ENCODE assay signal across 20 cellular contexts in the genomic region with DNA sequence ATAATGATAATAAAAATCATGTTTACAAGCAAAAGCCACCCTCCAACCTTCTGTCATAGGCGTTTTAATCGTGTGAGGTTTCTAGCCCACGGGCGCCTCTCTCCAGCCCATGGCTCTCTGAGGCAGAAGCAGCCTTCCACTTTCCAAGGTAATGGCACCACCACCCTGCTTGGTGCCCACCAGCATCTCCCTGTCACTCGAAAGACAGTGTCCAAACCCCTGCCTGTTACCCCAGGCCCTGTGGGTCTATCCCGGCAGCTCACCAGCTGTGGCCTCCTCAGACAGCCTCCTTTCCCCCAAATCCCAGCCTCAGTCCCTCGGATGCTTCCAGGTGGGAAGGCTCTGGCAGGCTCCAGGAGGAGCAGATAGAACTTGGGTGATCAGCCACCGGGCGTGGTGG.
A peak's percentile ranks its signal among the peaks of the same experiment; 100 is the strongest.
DNase-seq lines count a peak whose midpoint lies in the region; FAIRE-seq and TF ChIP-seq lines count a peak whose summit lies in the region.
"Had no signal": no experiment of that assay in that cellular context is flagged by ENCODE, and none has a peak within 500 bp of the region (broad histone marks: within the 10 kb centered on the region; RNA-seq: fewer than 3 reads in every experiment).

No MANE protein-coding gene starts in this region.

- H3K4me1 ChIP-seq in endodermal cell (ENCODE audit: control insufficient read depth, insufficient read depth, low read length), result no peaks in the 10 kb centered on the region
- no peaks in the 10 kb centered on the region for H3K4me1 ChIP-seq in osteoblast (ENCODE audit: insufficient read depth, low read length)

- TF ChIP-seq CTCF in endodermal cell (conservative IDR thresholded peaks at IDR 0.05) (no peak), osteoblast (IDR thresholded peaks at IDR 0.05; ENCODE audit: extremely low read depth, low read depth, low read length) (no peak)

- H3K27me3 Mint-ChIP-seq in endodermal cell (ENCODE audit: insufficient read depth), result peaks cover 68% of the 10 kb centered on the region

- H3K4me2 ChIP-seq in osteoblast (ENCODE audit: insufficient read depth, low read length), result no peak overlapping the region
- H3K4me2 ChIP-seq: BLaER1, GM23338 had no signal

- H3K27ac Mint-ChIP-seq in endodermal cell, result no peak overlapping the region
- H3K27ac Mint-ChIP-seq: CD8-positive, alpha-beta T cell; GM23338; HFFc6 had no signal

- H3K4me1 Mint-ChIP-seq in endodermal cell, result peaks cover 3% of the 10 kb centered on the region

- H3K36me3 ChIP-seq in endodermal cell (ENCODE audit: control insufficient read depth, insufficient read depth, low read length), result no peaks in the 10 kb centered on the region
- no peaks in the 10 kb centered on the region for H3K36me3 ChIP-seq in osteoblast (ENCODE audit: insufficient read depth, low read length)
- H3K36me3 ChIP-seq: BLaER1 had no signal

- no peak overlapping the region for H3K4me3 Mint-ChIP-seq in endodermal cell
- H3K4me3 Mint-ChIP-seq: CD8-positive, alpha-beta T cell; GM23338; HFFc6 had no signal

- DNase-seq in activated effector memory CD4-positive, alpha-beta T cell treated with anti-CD3 and anti-CD28 coated beads, Interleukin-2, amount 50 U/mL, for 16 hours, result peak; percentile 28
- DNase-seq in activated effector memory CD4-positive, alpha-beta T cell treated with Interleukin-2 at 50 U/mL for 16 hours, result no peak
- peak; percentile 22 for DNase-seq in endodermal cell
- DNase-seq in osteoblast (ENCODE audit: insufficient read length, low spot score, missing footprints), result peak; percentile 27
- DNase-seq in GM12891 (ENCODE audit: insufficient read length, low spot score), result no peak
- DNase-seq in glomerular visceral epithelial cell (ENCODE audit: extremely low spot score), result no peak
- DNase-seq in NCI-H446 (lab: John Stamatoyannopoulos, UW), result no peak
- DNase-seq: 8988T; CD8-positive, alpha-beta T cell; COR-L47; DMS 273 treated with DMSO at 0.1 percent for 48 hours; DMS53; DND-41; EL; H7; HFFc6 had no signal

- H2AFZ ChIP-seq in osteoblast (ENCODE audit: low read length), result no peak overlapping the region
- H2AFZ ChIP-seq: GM23338 had no signal

- no peaks in the 10 kb centered on the region for H3K36me3 Mint-ChIP-seq in endodermal cell (ENCODE audit: low read depth)
- H3K36me3 Mint-ChIP-seq: CD8-positive, alpha-beta T cell had no signal

- H3K9me3 Mint-ChIP-seq in endodermal cell, result no peaks in the 10 kb centered on the region
- H3K9me3 Mint-ChIP-seq: CD8-positive, alpha-beta T cell; GM23338; HFFc6 had no signal

- no peak overlapping the region for H3K9ac ChIP-seq in endodermal cell (ENCODE audit: extremely low read depth, low read length, poor library complexity, severe bottlenecking)
- H3K9ac ChIP-seq: BLaER1 had no signal

- TF ChIP-seq POLR2A in GM12891 (IDR thresholded peaks at IDR 0.05; ENCODE audit: low read depth, low read length), result no peak

- H3K9me3 ChIP-seq in endodermal cell (ENCODE audit: control insufficient read depth, low read length), result no peaks in the 10 kb centered on the region
- no peaks in the 10 kb centered on the region for H3K9me3 ChIP-seq in osteoblast (ENCODE audit: low read depth, low read length)
- H3K9me3 ChIP-seq: BLaER1 had no signal

- H3K27me3 ChIP-seq in endodermal cell (ENCODE audit: control insufficient read depth, insufficient read depth, low read length, poor library complexity, severe bottlenecking) (peaks cover 48% of the 10 kb centered on the region), osteoblast (ENCODE audit: insufficient read depth, low read length) (peaks cover 34% of the 10 kb centered on the region)

- H3K79me2 ChIP-seq in osteoblast (ENCODE audit: insufficient read depth, low read length), result no peaks in the 10 kb centered on the region

- no peak overlapping the region for H3K4me3 ChIP-seq in endodermal cell (ENCODE audit: low read length)
- H3K4me3 ChIP-seq in osteoblast (ENCODE audit: insufficient read depth, low read length), result no peak overlapping the region
- H3K4me3 ChIP-seq: BLaER1, GM12878, GM23338 had no signal

- FAIRE-seq in GM12891 (lab: Jason Lieb, UNC), result no peak
- FAIRE-seq: GM12878 had no signal

- H3K27ac ChIP-seq in endodermal cell (ENCODE audit: low read depth, low read length) (no peak overlapping the region), osteoblast (ENCODE audit: low read depth, low read length) (no peak overlapping the region)
- H3K27ac ChIP-seq: BLaER1, HL-60 had no signal

- H4K20me1 ChIP-seq in osteoblast (ENCODE audit: insufficient read depth, low read length), result no peaks in the 10 kb centered on the region

- WGBS in endodermal cell (ENCODE audit: insufficient coverage in 1 of 2, insufficient read length in 1 of 2), 2 experiments, result 90% methylated on average over 4 to 9 of the region's 9 CpGs

TF ChIP-seq in GM12891, 5 proteins besides CTCF, POLR2A, EP300 and RAD21:
- TF ChIP-seq POU2F2 (IDR thresholded peaks at IDR 0.05; ENCODE audit: low read depth, low read length) (no peak), TAF1 (IDR thresholded peaks at IDR 0.05; ENCODE audit: low read depth, low read length) (no peak), SPI1 (IDR thresholded peaks at IDR 0.05; ENCODE audit: low read depth, low read length) (no peak)

Comparison
In these comparisons a context has a peak if more than half of its experiments do, and no peak if none do; other contexts are left out.
1. DNase-seq: peak in activated effector memory CD4-positive, alpha-beta T cell treated with anti-CD3 and anti-CD28 coated beads, Interleukin-2, amount 50 U/mL, for 16 hours (single experiment), endodermal cell (single experiment) and osteoblast (single experiment); none in activated effector memory CD4-positive, alpha-beta T cell treated with Interleukin-2 at 50 U/mL for 16 hours (single experiment), GM12891 (single experiment), glomerular visceral epithelial cell (single experiment) and NCI-H446 (0 of 2).